In the genomic region with DNA sequence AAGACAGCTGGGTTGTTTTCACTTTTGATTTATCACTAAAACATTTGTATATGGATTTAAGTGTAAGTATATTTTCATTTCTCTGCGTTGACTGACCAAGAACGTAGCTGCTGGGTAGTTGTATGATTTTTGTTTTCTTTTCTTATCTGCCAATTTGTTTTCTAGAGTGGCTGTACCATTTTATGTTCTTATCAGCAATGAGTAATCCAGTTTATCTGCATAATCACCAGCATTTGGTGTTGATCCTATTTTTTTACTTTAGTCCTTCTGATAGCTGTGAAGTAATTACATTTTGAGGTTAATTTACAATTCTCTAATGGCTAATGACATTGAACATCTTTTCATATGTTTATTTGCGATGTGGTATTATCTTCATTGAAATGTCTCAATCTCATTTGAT, we compare ENCODE assay signal across 26 cellular contexts.
"Had no signal": no experiment of that assay in that cellular context is flagged by ENCODE, and none has a peak within 500 bp of the region (broad histone marks: within the 10 kb centered on the region; RNA-seq: fewer than 3 reads in every experiment).

No MANE protein-coding gene starts in this region.

- H3K9me3 ChIP-seq: mucosa of descending colon, pancreas, prostate gland, stomach, testis, thyroid gland, transverse colon, upper lobe of left lung, vagina had no signal

- ATAC-seq: mucosa of descending colon; naive thymus-derived CD4-positive, alpha-beta T cell; pancreas; right cardiac atrium; sciatic nerve; stimulated activated naive B cell treated with anti-CD40 and anti-IgM and Interleukin-4, amounts not matched to agents 10 μg/mL and 1 μg/mL and 100 μg/mL, for 72 hours; stimulated activated naive CD8-positive, alpha-beta T cell treated with anti-CD3 and anti-CD28 coated beads, Interleukin-15, Interleukin-2, amounts not matched to agents 100 U/mL and 50 U/mL, for 24 hours had no signal

- H3K36me3 ChIP-seq: left ventricle myocardium inferior, pancreas, prostate gland, stomach, thyroid gland, transverse colon, upper lobe of left lung, vagina had no signal

- DNase-seq: islet precursor cell; left ventricle myocardium inferior; midbrain; mucosa of descending colon; naive thymus-derived CD4-positive, alpha-beta T cell; nucleus accumbens; pancreas; posterior cingulate gyrus; retina; right cardiac atrium; stimulated activated CD4-positive, alpha-beta T cell treated with anti-CD3 and anti-CD28 coated beads, Interleukin-12 subunit alpha, Interleukin-12 subunit beta, amount 100 ng/mL, for 4 hours; stimulated activated CD4-positive, alpha-beta T cell treated with anti-CD3 and anti-CD28 coated beads, Interleukin-15, amount 100 ng/mL, for 24 hours; stimulated activated CD4-positive, alpha-beta T cell treated with anti-CD3 and anti-CD28 coated beads, Interleukin-2, amount 100 ng/mL, for 24 hours; stimulated activated CD4-positive, alpha-beta T cell treated with anti-CD3 and anti-CD28 coated beads, Interleukin-4, amount 100 ng/mL, for 1 hour; stimulated activated naive B cell treated with anti-CD40 and anti-IgM and Interleukin-4, amounts not matched to agents 10 μg/mL and 1 μg/mL and 100 μg/mL, for 72 hours; stimulated activated naive CD8-positive, alpha-beta T cell treated with anti-CD3 and anti-CD28 coated beads, Interleukin-15, Interleukin-2, amounts not matched to agents 100 U/mL and 50 U/mL, for 24 hours; stomach; testis; thyroid gland; transverse colon; upper lobe of left lung had no signal

- H3K27me3 ChIP-seq: pancreas, stomach, testis, thyroid gland, transverse colon, upper lobe of left lung, vagina had no signal

- H3K4me1 ChIP-seq: left ventricle myocardium inferior, pancreas, prostate gland, stomach, testis, thyroid gland, transverse colon, upper lobe of left lung, vagina had no signal

- FAIRE-seq: pancreas had no signal

- H3K27ac ChIP-seq: left ventricle myocardium inferior, pancreas, prostate gland, skin epidermis, stomach, testis, thyroid gland, transverse colon, upper lobe of left lung, vagina had no signal

- H3K4me3 ChIP-seq: left ventricle myocardium inferior, lung, mucosa of descending colon, pancreas, prostate gland, skin epidermis, stomach, testis, thyroid gland, transverse colon, upper lobe of left lung, vagina had no signal
